In the genomic region with DNA sequence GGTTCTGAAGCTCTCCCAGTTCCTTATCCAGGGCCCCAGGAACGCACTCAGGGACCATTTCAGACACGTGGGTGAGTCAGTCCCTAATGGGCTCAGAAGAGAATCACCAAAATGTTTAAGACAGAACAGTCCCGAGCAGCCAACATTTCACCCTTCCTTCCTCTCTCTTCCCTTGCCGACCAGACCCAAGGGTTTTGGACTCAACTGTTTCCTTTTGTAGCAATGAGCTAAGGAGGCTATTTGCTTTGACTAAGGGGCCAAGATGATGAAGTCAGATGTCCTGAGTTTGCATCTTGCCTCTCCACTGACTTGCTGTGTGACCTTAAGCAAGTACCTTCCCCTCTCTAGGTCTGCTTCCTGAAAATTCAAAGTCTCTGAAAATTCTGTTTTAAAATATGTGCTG, we compare ENCODE assay signal across 10 cellular contexts.
A peak's percentile ranks its signal among the peaks of the same experiment; 100 is the strongest.
DNase-seq lines count a peak whose midpoint lies in the region; ATAC-seq and TF ChIP-seq lines count a peak whose summit lies in the region.
"Had no signal": no experiment of that assay in that cellular context is flagged by ENCODE, and none has a peak within 500 bp of the region (broad histone marks: within the 10 kb centered on the region; RNA-seq: fewer than 3 reads in every experiment).

No MANE protein-coding gene starts in this region.

- DNase-seq in GM03348 (ENCODE audit: low spot score): peak; percentile 57
- no peak for DNase-seq in SK-N-MC (ENCODE audit: low read depth, low spot score)
- peak; percentile 37 for DNase-seq in fibroblast of gingiva (ENCODE audit: low read depth)
- no peak for DNase-seq in sigmoid colon
- DNase-seq in NCI-H345 treated with DMSO at 0.1 percent for 48 hours (lab: John Stamatoyannopoulos, UW; ENCODE audit: unreplicated experiment): no peak
- DNase-seq in thyroid gland: no peak
- DNase-seq in NCI-H187 treated with DMSO at 0.1 percent for 48 hours (lab: John Stamatoyannopoulos, UW): no peak
- DNase-seq: activated CD8-positive, alpha-beta memory T cell treated with anti-CD3 and anti-CD28 coated beads, Interleukin-2, amount 50 U/mL, for 4 hours; NCI-H526 treated with DMSO at 0.1 percent for 48 hours had no signal

- H3K27ac ChIP-seq in SK-N-MC (peak overlapping the region; percentile 85), sigmoid colon (peak overlapping the region; percentile 49 to 83 (median 68)), thyroid gland (no peak overlapping the region)

- WGBS in sigmoid colon, 2 donors: 53 to 81% methylated on average over 4 of the region's 4 CpGs
- WGBS in thyroid gland, 2 donors: 51 to 67% methylated on average over 4 of the region's 4 CpGs

- peaks cover 0 to 46% (median 42%) of the 10 kb centered on the region in 4 donors for H3K4me1 ChIP-seq in sigmoid colon
- no peaks in the 10 kb centered on the region for H3K4me1 ChIP-seq in thyroid gland

- no peak for ATAC-seq in HG02884 (IDR thresholded peaks at IDR 0.05; ENCODE audit: unreplicated experiment)

- H3K4me3 ChIP-seq in SK-N-MC (peak overlapping the region; percentile 54), sigmoid colon (no peak overlapping the region), thyroid gland (replicated peaks in 1 of 3) (no peak overlapping the region)

- H3K27me3 ChIP-seq in sigmoid colon (no peaks in the 10 kb centered on the region), thyroid gland (no peaks in the 10 kb centered on the region)

- H3K9me3 ChIP-seq in SK-N-MC (ENCODE audit: low read depth, low read length): no peaks in the 10 kb centered on the region
- H3K9me3 ChIP-seq in sigmoid colon: peaks cover 0 to 7% (median 3%) of the 10 kb centered on the region in 4 donors
- no peaks in the 10 kb centered on the region for H3K9me3 ChIP-seq in thyroid gland

- H3K36me3 ChIP-seq in SK-N-MC (ENCODE audit: insufficient read depth, low read length) (no peaks in the 10 kb centered on the region), sigmoid colon (no peaks in the 10 kb centered on the region), thyroid gland (no peaks in the 10 kb centered on the region)

- no peak for TF ChIP-seq CTCF in sigmoid colon (IDR thresholded peaks at IDR 0.05)
- TF ChIP-seq CTCF in thyroid gland (IDR thresholded peaks at IDR 0.05): no peak

- intact Hi-C loops in sigmoid colon (cut with DNase I): loop anchor here (1.0 to 10.0 kb wide), 2 partner anchors 81 to 176 kb away; no protein-coding TSS in a partner anchor
- intact Hi-C loops in thyroid gland (cut with DNase I): no loop called here

- no peak for TF ChIP-seq EP300 in sigmoid colon (IDR thresholded peaks at IDR 0.05)

- TF ChIP-seq POLR2A in sigmoid colon (IDR thresholded peaks at IDR 0.05) (no peak), thyroid gland (IDR thresholded peaks at IDR 0.05) (no peak)

- peak overlapping the region; percentile 21 for H3K9ac ChIP-seq in SK-N-MC (ENCODE audit: insufficient read length)

Comparison
In these comparisons a context has a peak if more than half of its experiments do, and no peak if none do; other contexts are left out.
1. DNase-seq: peak in GM03348 (single experiment) and fibroblast of gingiva (single experiment); none in SK-N-MC (single experiment), sigmoid colon (single experiment), NCI-H345 treated with DMSO at 0.1 percent for 48 hours (single experiment), thyroid gland (0 of 2) and NCI-H187 treated with DMSO at 0.1 percent for 48 hours (single experiment).
2. H3K27ac ChIP-seq: peak in SK-N-MC (single experiment) and sigmoid colon (4 of 4); none in thyroid gland (0 of 3).